Comparison of ENCODE assay signal across 23 cellular contexts in genomic region chr6:166815629-166816028, GRCh38.
DNase-seq lines count a peak whose midpoint lies in the region; ATAC-seq and TF ChIP-seq lines count a peak whose summit lies in the region.
"Had no signal": no experiment of that assay in that cellular context is flagged by ENCODE, and none has a peak within 500 bp of the region (broad histone marks: within the 10 kb centered on the region; RNA-seq: fewer than 3 reads in every experiment).

No MANE protein-coding gene starts in this region.

- H3K9me2 ChIP-seq in PC-3 (replicated peaks; ENCODE audit: low read length): no peaks in the 10 kb centered on the region

- H3K79me2 ChIP-seq in PC-3 (ENCODE audit: low read length): no peaks in the 10 kb centered on the region

- H3K9me3 Mint-ChIP-seq in activated CD4-positive, alpha-beta T cell treated with anti-CD3 and anti-CD28 coated beads, Interleukin-2, amount 10 ng/mL, durations not matched to agents 24 days and 14 days: no peaks in the 10 kb centered on the region
- no peaks in the 10 kb centered on the region for H3K9me3 Mint-ChIP-seq in activated CD4-positive, alpha-beta T cell treated with anti-CD3 and anti-CD28 coated beads, Interleukin-2, amount 10 ng/mL, durations not matched to agents 7 days and 5 days
- H3K9me3 Mint-ChIP-seq: activated CD8-positive, alpha-beta T cell treated with anti-CD3 and anti-CD28 coated beads for 36 hours; activated naive CD4-positive, alpha-beta T cell treated with anti-CD3 and anti-CD28 coated beads, Interleukin-2, amount 10 ng/mL, durations not matched to agents 7 days and 5 days; T-cell had no signal

- H3K27me3 ChIP-seq in PC-3 (ENCODE audit: low read length): peaks cover 21% of the 10 kb centered on the region
- H3K27me3 ChIP-seq: ascending aorta, colonic mucosa, foreskin keratinocyte had no signal

- H3K4me3 Mint-ChIP-seq in activated CD4-positive, alpha-beta T cell treated with anti-CD3 and anti-CD28 coated beads, Interleukin-2, amount 10 ng/mL, durations not matched to agents 24 days and 14 days: no peak overlapping the region
- no peak overlapping the region for H3K4me3 Mint-ChIP-seq in activated CD4-positive, alpha-beta T cell treated with anti-CD3 and anti-CD28 coated beads, Interleukin-2, amount 10 ng/mL, durations not matched to agents 7 days and 5 days
- H3K4me3 Mint-ChIP-seq: activated CD8-positive, alpha-beta T cell treated with anti-CD3 and anti-CD28 coated beads for 36 hours; activated naive CD4-positive, alpha-beta T cell treated with anti-CD3 and anti-CD28 coated beads, Interleukin-2, amount 10 ng/mL, durations not matched to agents 7 days and 5 days; T-cell had no signal

- ATAC-seq in PC-3: no peak
- ATAC-seq: activated CD8-positive, alpha-beta T cell treated with anti-CD3 and anti-CD28 coated beads for 36 hours; foreskin keratinocyte; Right ventricle myocardium inferior; T-cell had no signal

- POLR2A ChIA-PET in activated CD4-positive, alpha-beta T cell treated with anti-CD3 and anti-CD28 coated beads, Interleukin-2, amount 10 ng/mL, durations not matched to agents 7 days and 5 days (lab: Charles Lee): no interaction called here
- POLR2A ChIA-PET in PC-3 (lab: Charles Lee; ENCODE audit: unreplicated experiment): no interaction called here

- H3K4me3 ChIP-seq in PC-3 (ENCODE audit: low read length) (no peak overlapping the region), epithelial cell of esophagus (ENCODE audit: low read length) (no peak overlapping the region)
- H3K4me3 ChIP-seq: ascending aorta, colonic mucosa had no signal

- H3K36me3 Mint-ChIP-seq in activated CD4-positive, alpha-beta T cell treated with anti-CD3 and anti-CD28 coated beads, Interleukin-2, amount 10 ng/mL, durations not matched to agents 24 days and 14 days (ENCODE audit: low read depth): no peaks in the 10 kb centered on the region
- H3K36me3 Mint-ChIP-seq in activated CD4-positive, alpha-beta T cell treated with anti-CD3 and anti-CD28 coated beads, Interleukin-2, amount 10 ng/mL, durations not matched to agents 7 days and 5 days (ENCODE audit: low read depth): no peaks in the 10 kb centered on the region
- H3K36me3 Mint-ChIP-seq: activated naive CD4-positive, alpha-beta T cell treated with anti-CD3 and anti-CD28 coated beads, Interleukin-2, amount 10 ng/mL, durations not matched to agents 7 days and 5 days; T-cell had no signal

- TF ChIP-seq CTCF in PC-3 (conservative IDR thresholded peaks at IDR 0.05; ENCODE audit: low read depth, low read length) (no peak), epithelial cell of esophagus (IDR thresholded peaks at IDR 0.05; ENCODE audit: insufficient read depth, low read depth, low read length, missing control alignments) (no peak)

- H3K27ac Mint-ChIP-seq in activated CD4-positive, alpha-beta T cell treated with anti-CD3 and anti-CD28 coated beads, Interleukin-2, amount 10 ng/mL, durations not matched to agents 24 days and 14 days: no peak overlapping the region
- H3K27ac Mint-ChIP-seq in activated CD4-positive, alpha-beta T cell treated with anti-CD3 and anti-CD28 coated beads, Interleukin-2, amount 10 ng/mL, durations not matched to agents 7 days and 5 days: no peak overlapping the region
- H3K27ac Mint-ChIP-seq: activated CD8-positive, alpha-beta T cell treated with anti-CD3 and anti-CD28 coated beads for 36 hours; activated naive CD4-positive, alpha-beta T cell treated with anti-CD3 and anti-CD28 coated beads, Interleukin-2, amount 10 ng/mL, durations not matched to agents 7 days and 5 days; T-cell had no signal

- BruUV-seq in PC-3 (replicated peaks; lab: Mats Ljungman, UMichigan): no TSS peak

- H3K36me3 ChIP-seq in PC-3 (ENCODE audit: low read depth, low read length): no peaks in the 10 kb centered on the region
- H3K36me3 ChIP-seq: ascending aorta, colonic mucosa, neutrophil, WERI-Rb-1 had no signal

- CTCF ChIA-PET in activated CD4-positive, alpha-beta T cell treated with anti-CD3 and anti-CD28 coated beads, Interleukin-2, amount 10 ng/mL, durations not matched to agents 7 days and 5 days (lab: Charles Lee): no interaction called here
- CTCF ChIA-PET in PC-3 (lab: Charles Lee): no interaction called here

- no peak overlapping the region for H3K27ac ChIP-seq in PC-3 (ENCODE audit: low read length)
- H3K27ac ChIP-seq: ascending aorta, C4-2B, colonic mucosa, foreskin keratinocyte, neutrophil, WERI-Rb-1 had no signal

- no peaks in the 10 kb centered on the region for H4K20me1 ChIP-seq in PC-3 (ENCODE audit: low read length)

- no peaks in the 10 kb centered on the region for H3K4me1 ChIP-seq in PC-3 (ENCODE audit: insufficient read depth, low read length)
- H3K4me1 ChIP-seq: ascending aorta, colonic mucosa, foreskin keratinocyte had no signal

- H3K27me3 Mint-ChIP-seq in activated CD4-positive, alpha-beta T cell treated with anti-CD3 and anti-CD28 coated beads, Interleukin-2, amount 10 ng/mL, durations not matched to agents 24 days and 14 days: no peaks in the 10 kb centered on the region
- H3K27me3 Mint-ChIP-seq in activated CD4-positive, alpha-beta T cell treated with anti-CD3 and anti-CD28 coated beads, Interleukin-2, amount 10 ng/mL, durations not matched to agents 7 days and 5 days: peaks cover 2% of the 10 kb centered on the region
- H3K27me3 Mint-ChIP-seq: activated CD8-positive, alpha-beta T cell treated with anti-CD3 and anti-CD28 coated beads for 36 hours; activated naive CD4-positive, alpha-beta T cell treated with anti-CD3 and anti-CD28 coated beads, Interleukin-2, amount 10 ng/mL, durations not matched to agents 7 days and 5 days; T-cell had no signal

- no peak overlapping the region for H3K9ac ChIP-seq in PC-3 (ENCODE audit: low read length)

- H3K4me2 ChIP-seq in PC-3 (ENCODE audit: low read length): no peak overlapping the region

- intact Hi-C loops in activated CD4-positive, alpha-beta T cell treated with anti-CD3 and anti-CD28 coated beads, Interleukin-2, amount 10 ng/mL, durations not matched to agents 24 days and 14 days (cut with micrococcal nuclease): no loop called here
- intact Hi-C loops in PC-3 (cut with micrococcal nuclease): no loop called here

- H2AFZ ChIP-seq in PC-3 (ENCODE audit: low read length): no peak overlapping the region

- no peaks in the 10 kb centered on the region for H3K4me1 Mint-ChIP-seq in activated CD4-positive, alpha-beta T cell treated with anti-CD3 and anti-CD28 coated beads, Interleukin-2, amount 10 ng/mL, durations not matched to agents 24 days and 14 days
- no peaks in the 10 kb centered on the region for H3K4me1 Mint-ChIP-seq in activated CD4-positive, alpha-beta T cell treated with anti-CD3 and anti-CD28 coated beads, Interleukin-2, amount 10 ng/mL, durations not matched to agents 7 days and 5 days
- H3K4me1 Mint-ChIP-seq: activated naive CD4-positive, alpha-beta T cell treated with anti-CD3 and anti-CD28 coated beads, Interleukin-2, amount 10 ng/mL, durations not matched to agents 7 days and 5 days; T-cell had no signal

- peak; percentile 54 for DNase-seq in activated CD4-positive, alpha-beta T cell treated with anti-CD3 and anti-CD28 coated beads, Interleukin-2, amount 10 ng/mL, durations not matched to agents 24 days and 14 days
- DNase-seq in activated CD4-positive, alpha-beta T cell treated with anti-CD3 and anti-CD28 coated beads, Interleukin-2, amount 10 ng/mL, durations not matched to agents 7 days and 5 days: no peak
- DNase-seq in PC-3: peak; percentile 17
- peak; percentile 4 for DNase-seq in epithelial cell of esophagus (ENCODE audit: low read depth)
- peak; percentile 2 for DNase-seq in renal cortical epithelial cell (ENCODE audit: low read depth)
- DNase-seq in T-helper 2 cell: no peak
- no peak for DNase-seq in NCI-H510A (lab: John Stamatoyannopoulos, UW)
- DNase-seq in SIG-M5 treated with dmso at 0.1 percent for 504 hours (lab: John Stamatoyannopoulos, UW; ENCODE audit: unreplicated experiment): no peak
- DNase-seq: activated CD8-positive, alpha-beta T cell treated with anti-CD3 and anti-CD28 coated beads for 36 hours; activated naive CD4-positive, alpha-beta T cell treated with anti-CD3 and anti-CD28 coated beads, Interleukin-2, amount 10 ng/mL, durations not matched to agents 7 days and 5 days; activated T-cell treated with anti-CD3 and anti-CD28 coated beads, Interleukin-2, amount 50 U/mL, for 1 hour; colonic mucosa; GDM1; HCEC 1CT; IMR-90; NCI-H2029 treated with DMSO at 0.1 percent for 48 hours; T-cell; WERI-Rb-1 had no signal

- H3K9me3 ChIP-seq in PC-3 (ENCODE audit: low read length): no peaks in the 10 kb centered on the region
- H3K9me3 ChIP-seq: ascending aorta, colonic mucosa, neutrophil had no signal

- H3F3A ChIP-seq in PC-3 (ENCODE audit: low read length, unreplicated experiment): no peaks in the 10 kb centered on the region

Comparison
In these comparisons a context has a peak if more than half of its experiments do, and no peak if none do; other contexts are left out.
1. DNase-seq: peak in activated CD4-positive, alpha-beta T cell treated with anti-CD3 and anti-CD28 coated beads, Interleukin-2, amount 10 ng/mL, durations not matched to agents 24 days and 14 days (single experiment), PC-3 (single experiment), epithelial cell of esophagus (single experiment) and renal cortical epithelial cell (single experiment); none in activated CD4-positive, alpha-beta T cell treated with anti-CD3 and anti-CD28 coated beads, Interleukin-2, amount 10 ng/mL, durations not matched to agents 7 days and 5 days (single experiment), T-helper 2 cell (0 of 5), NCI-H510A (single experiment) and SIG-M5 treated with dmso at 0.1 percent for 504 hours (single experiment).